In the genomic region with DNA sequence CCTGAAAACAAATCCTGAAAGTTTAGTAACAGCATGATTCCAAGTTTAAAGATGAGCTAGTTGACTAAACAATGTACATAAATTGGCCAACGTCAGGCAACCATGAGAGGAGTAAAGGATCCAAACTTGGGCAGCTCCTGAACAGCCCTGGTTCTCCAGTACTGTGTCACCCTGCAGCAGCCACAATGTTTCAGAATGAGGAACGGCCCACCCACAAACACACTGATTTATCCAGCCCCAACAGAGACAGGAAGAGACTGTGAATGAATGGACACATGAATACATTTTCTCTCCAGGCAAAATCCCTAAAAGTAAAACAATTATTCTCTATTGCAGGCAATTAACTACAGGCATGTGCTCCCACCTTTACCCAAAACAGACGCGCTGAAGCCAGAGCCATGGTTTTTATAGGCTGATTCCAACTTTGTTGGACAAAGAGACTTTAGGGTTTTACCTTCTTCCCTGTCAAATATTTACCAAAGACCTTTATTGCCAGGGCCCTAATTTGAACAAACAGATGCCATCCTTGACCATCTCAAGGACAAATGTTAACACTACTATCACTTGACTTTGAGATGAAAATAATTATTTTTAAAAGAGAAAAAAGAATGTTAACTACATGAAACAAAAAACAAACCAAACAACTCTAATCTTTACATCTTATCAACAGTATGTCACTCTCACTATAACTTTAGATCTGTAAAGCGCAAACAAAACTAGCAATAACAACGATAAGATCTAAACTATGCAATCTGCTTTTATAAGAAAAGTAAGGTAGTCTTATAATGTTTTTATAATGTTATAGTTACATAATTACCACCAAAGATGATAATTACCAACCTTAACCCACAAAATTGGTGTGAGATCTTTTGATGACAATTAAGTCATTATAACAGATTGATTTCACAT, we compare ENCODE assay signal across 18 cellular contexts. TPM values are rescaled to one million over a fixed set of nuclear protein-coding genes. Genes with fewer than 3 reads are reported as not detected.
DNase-seq lines count a peak whose midpoint lies in the region; ATAC-seq and TF ChIP-seq lines count a peak whose summit lies in the region.
"Had no signal": no experiment of that assay in that cellular context is flagged by ENCODE, and none has a peak within 500 bp of the region (broad histone marks: within the 10 kb centered on the region; RNA-seq: fewer than 3 reads in every experiment).

No MANE protein-coding gene starts in this region.

- intact Hi-C loops in Calu3 (cut with micrococcal nuclease; ENCODE audit: unreplicated experiment) = no loop called here

- H3K4me1 Mint-ChIP-seq in Calu3 (ENCODE audit: low read depth, unreplicated experiment) (no peaks in the 10 kb centered on the region), WTC11 (peaks cover 4% of the 10 kb centered on the region; the same call in 1 of the 2 replicates)

- H3K36me3 Mint-ChIP-seq in Calu3 (ENCODE audit: insufficient read depth, unreplicated experiment) (no peaks in the 10 kb centered on the region), WTC11 (no peaks in the 10 kb centered on the region)

- POLR2A ChIA-PET in WTC11 (lab: Charles Lee) = no interaction called here

- CTCF ChIA-PET in Calu3 (lab: Charles Lee) = no interaction called here
- CTCF ChIA-PET in WTC11 (lab: Charles Lee) = interaction anchor here (0.6 to 1.1 kb wide), 2 partner anchors 13 to 794 kb away, joined by 4 read pairs; no protein-coding TSS in a partner anchor

- H3K79me2 ChIP-seq in ACC112 (ENCODE audit: control insufficient read depth, insufficient read depth, low read length, unreplicated experiment) = peaks cover 20% of the 10 kb centered on the region

- H3K36me3 ChIP-seq in ACC112 (ENCODE audit: insufficient read depth, low read length) (no peaks in the 10 kb centered on the region), MG63 (no peaks in the 10 kb centered on the region), muscle layer of duodenum (ENCODE audit: control insufficient read depth in 1 of 2, insufficient read depth in 2 of 2, low read length in 2 of 2) (no peaks in the 10 kb centered on the region)
- H3K36me3 ChIP-seq: gastroesophageal sphincter, HAP-1 had no signal

- H3K9me3 ChIP-seq in MG63 (no peaks in the 10 kb centered on the region), muscle layer of duodenum (ENCODE audit: control insufficient read depth in 1 of 2, low read length in 2 of 2) (no peaks in the 10 kb centered on the region)
- H3K9me3 ChIP-seq: gastroesophageal sphincter, HAP-1 had no signal

- H3K27ac Mint-ChIP-seq in Calu3 (ENCODE audit: unreplicated experiment) = no peak overlapping the region
- no peak overlapping the region for H3K27ac Mint-ChIP-seq in WTC11
- H3K27ac Mint-ChIP-seq: activated CD8-positive, alpha-beta T cell treated with anti-CD3 and anti-CD28 coated beads for 36 hours; activated T-helper 1 cell treated with anti-CD3 and anti-CD28 coated beads, Interleukin-12 subunit alpha, Interleukin-12 subunit beta, Interleukin-2, Interleukin-4 antibody, amounts not matched to agents 30 ng/mL and 10 ng/mL and 1 ng/mL, durations not matched to agents 14 hours and 24 hours and 36 hours had no signal

- DNase-seq in MG63 (peak; percentile 39), astrocyte of the spinal cord (ENCODE audit: low read depth, low spot score) (peak; percentile 32), NCI-H526 (lab: John Stamatoyannopoulos, UW) (no peak), Calu3 (no peak), WTC11 (ENCODE audit: low spot score) (no peak), kidney glomerular epithelial cell (lab: John Stamatoyannopoulos, UW) (no peak)
- DNase-seq: ACHN; activated CD8-positive, alpha-beta T cell treated with anti-CD3 and anti-CD28 coated beads for 36 hours; GF-D8; NCI-H1092; stimulated activated CD4-positive, alpha-beta T cell treated with anti-CD3 and anti-CD28 coated beads, Interleukin-4, amount 100 ng/mL, for 1 hour; stimulated activated CD8-positive, alpha-beta memory T cell treated with anti-CD3 and anti-CD28 coated beads, Interleukin-4, amount 100 ng/mL, for 48 hours had no signal

- H3K27me3 Mint-ChIP-seq in Calu3 (ENCODE audit: unreplicated experiment) (no peaks in the 10 kb centered on the region), WTC11 (ENCODE audit: low read depth) (no peaks in the 10 kb centered on the region)

- H3K27ac ChIP-seq in ACC112 (ENCODE audit: low read depth, low read length) (peak overlapping the region; percentile 93), muscle layer of duodenum (ENCODE audit: low read length) (peak overlapping the region; percentile 3)

- no TSS peak for BruUV-seq in Calu3 (replicated peaks; lab: Mats Ljungman, UMichigan)

- in situ Hi-C loops in astrocyte of the spinal cord (cut with HindIII; ENCODE audit: low sequenced_read_pairs) = no loop called here

- TF ChIP-seq CTCF in astrocyte of the spinal cord (IDR thresholded peaks at IDR 0.05; ENCODE audit: low read depth, low read length) = no peak
- TF ChIP-seq CTCF in Calu3 (IDR thresholded peaks at IDR 0.05; ENCODE audit: unreplicated experiment) = no peak
- TF ChIP-seq CTCF in WTC11 (IDR thresholded peaks at IDR 0.05) = no peak

- no peak for ATAC-seq in WTC11
- ATAC-seq: activated CD8-positive, alpha-beta T cell treated with anti-CD3 and anti-CD28 coated beads for 36 hours; gastroesophageal sphincter; sciatic nerve had no signal

- H3K4me3 Mint-ChIP-seq in Calu3 (ENCODE audit: low read depth, unreplicated experiment) = no peak overlapping the region
- no peak overlapping the region for H3K4me3 Mint-ChIP-seq in WTC11
- H3K4me3 Mint-ChIP-seq: activated CD8-positive, alpha-beta T cell treated with anti-CD3 and anti-CD28 coated beads for 36 hours; activated T-helper 1 cell treated with anti-CD3 and anti-CD28 coated beads, Interleukin-12 subunit alpha, Interleukin-12 subunit beta, Interleukin-2, Interleukin-4 antibody, amounts not matched to agents 30 ng/mL and 10 ng/mL and 1 ng/mL, durations not matched to agents 14 hours and 24 hours and 36 hours had no signal

- H3K9me3 Mint-ChIP-seq in Calu3 (ENCODE audit: low read depth, unreplicated experiment) (no peaks in the 10 kb centered on the region), WTC11 (no peaks in the 10 kb centered on the region)
- H3K9me3 Mint-ChIP-seq: activated CD8-positive, alpha-beta T cell treated with anti-CD3 and anti-CD28 coated beads for 36 hours; activated T-helper 1 cell treated with anti-CD3 and anti-CD28 coated beads, Interleukin-12 subunit alpha, Interleukin-12 subunit beta, Interleukin-2, Interleukin-4 antibody, amounts not matched to agents 30 ng/mL and 10 ng/mL and 1 ng/mL, durations not matched to agents 14 hours and 24 hours and 36 hours had no signal

- H3K4me3 ChIP-seq in ACC112 (ENCODE audit: low read depth, low read length) (peak overlapping the region; percentile 52; the same call in 1 of the 2 replicates), MG63 (no peak overlapping the region), astrocyte of the spinal cord (ENCODE audit: low read depth, low read length) (no peak overlapping the region), muscle layer of duodenum (ENCODE audit: low read depth in 1 of 2, low read length in 2 of 2) (no peak overlapping the region)
- H3K4me3 ChIP-seq: gastroesophageal sphincter, HAP-1 had no signal

- H2AFZ ChIP-seq in ACC112 (ENCODE audit: low read length, unreplicated experiment) = peak overlapping the region; percentile 67

- peaks cover 56% of the 10 kb centered on the region for H3K4me1 ChIP-seq in ACC112 (ENCODE audit: control insufficient read depth, insufficient read depth, low read length, unreplicated experiment)
- H3K4me1 ChIP-seq in muscle layer of duodenum (ENCODE audit: control insufficient read depth in 1 of 2, insufficient read depth in 2 of 2, low read length in 2 of 2) = peaks cover 5 to 16% of the 10 kb centered on the region in 2 donors

- H3K27me3 ChIP-seq in ACC112 (ENCODE audit: insufficient read depth, low read length) = no peaks in the 10 kb centered on the region
- no peaks in the 10 kb centered on the region for H3K27me3 ChIP-seq in MG63
- no peaks in the 10 kb centered on the region for H3K27me3 ChIP-seq in muscle layer of duodenum (ENCODE audit: low read depth, low read length)
- H3K27me3 ChIP-seq: gastroesophageal sphincter had no signal

TF ChIP-seq in WTC11, 78 proteins besides CTCF, POLR2A, EP300 and RAD21 (continues in another document):
- TF ChIP-seq, protein P1, sequence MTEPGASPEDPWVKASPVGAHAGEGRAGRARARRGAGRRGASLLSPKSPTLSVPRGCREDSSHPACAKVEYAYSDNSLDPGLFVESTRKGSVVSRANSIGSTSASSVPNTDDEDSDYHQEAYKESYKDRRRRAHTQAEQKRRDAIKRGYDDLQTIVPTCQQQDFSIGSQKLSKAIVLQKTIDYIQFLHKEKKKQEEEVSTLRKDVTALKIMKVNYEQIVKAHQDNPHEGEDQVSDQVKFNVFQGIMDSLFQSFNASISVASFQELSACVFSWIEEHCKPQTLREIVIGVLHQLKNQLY (CRISPR knock-in tag; IDR thresholded peaks at IDR 0.05) = no peak
- TF ChIP-seq ERG (CRISPR knock-in tag; IDR thresholded peaks at IDR 0.05) = no peak
- no peak for TF ChIP-seq ZMAT4 (CRISPR knock-in tag; IDR thresholded peaks at IDR 0.05)

RNA-seq across cellular contexts. Expression of gene CNKSR3, which starts 22.9 kb away (rescaled TPM):
- total RNA-seq in MG63 (2014; rRNA removed; shearing (Covaris generic); ENCODE audit: low replicate concordance) = 12.1 and 29.2 TPM in 2 replicates
- 4.0 and 4.7 TPM in 2 replicates for total RNA-seq in Calu3 (2022)
- 3.9 to 5.7 TPM (median 4.0 TPM) in 3 replicates for total RNA-seq in WTC11 (2021)
- total RNA-seq: activated T-helper 1 cell treated with anti-CD3 and anti-CD28 coated beads, Interleukin-12 subunit alpha, Interleukin-12 subunit beta, Interleukin-2, Interleukin-4 antibody, amounts not matched to agents 30 ng/mL and 10 ng/mL and 1 ng/mL, durations not matched to agents 14 hours and 24 hours and 36 hours had no signal

Comparison
In these comparisons a context has a peak if more than half of its experiments do, and no peak if none do; other contexts are left out.
1. DNase-seq: peak in MG63 (single experiment) and astrocyte of the spinal cord (single experiment); none in NCI-H526 (0 of 2), Calu3 (single experiment), WTC11 (single experiment) and kidney glomerular epithelial cell (single experiment).